ENCODE assay signal across 8 cellular contexts in genomic region chr9:27726244-27727141, GRCh38.
A peak's percentile ranks its signal among the peaks of the same experiment; 100 is the strongest.
DNase-seq lines count a peak whose midpoint lies in the region; ATAC-seq, FAIRE-seq and TF ChIP-seq lines count a peak whose summit lies in the region.

No MANE protein-coding gene starts in this region.

- intact Hi-C loops in endothelial cell of umbilical vein (cut with micrococcal nuclease) (loop anchor here (1.0 to 10.0 kb wide), 4 partner anchors 347 to 1488 kb away; partner anchors contain the start of gene LINGO2), tibial artery (cut with DNase I; ENCODE audit: low total_unique reads) (no loop called here)

- H3K4me3 ChIP-seq in endothelial cell of umbilical vein (replicated peaks in 1 of 3; ENCODE audit: insufficient read depth in 1 of 3, low read depth in 1 of 3, low read length in 3 of 3) = no peak overlapping the region
- H3K4me3 ChIP-seq in muscle layer of duodenum (ENCODE audit: low read depth in 1 of 2, low read length in 2 of 2) = peak overlapping the region; percentile 23 to 30
- H3K4me3 ChIP-seq in tibial artery = no peak overlapping the region

- POLR2A ChIA-PET in endothelial cell of umbilical vein (lab: Charles Lee) = no interaction called here

- H3K9me3 ChIP-seq in endothelial cell of umbilical vein (replicated peaks; ENCODE audit: control insufficient read depth, insufficient read depth, low read length) = no peaks in the 10 kb centered on the region
- no peaks in the 10 kb centered on the region for H3K9me3 ChIP-seq in muscle layer of duodenum (ENCODE audit: control insufficient read depth in 1 of 2, low read length in 2 of 2)
- no peaks in the 10 kb centered on the region for H3K9me3 ChIP-seq in tibial artery

- DNase-seq in AML-193 (lab: John Stamatoyannopoulos, UW) = peak; percentile 49 to 51
- DNase-seq in NCI-H2196 treated with DMSO at 0.1 percent for 48 hours (lab: John Stamatoyannopoulos, UW; ENCODE audit: unreplicated experiment) = peak; percentile 27
- DNase-seq in activated CD4-positive, alpha-beta T cell treated with anti-CD3 and anti-CD28 coated beads, Interleukin-2, amount 50 U/mL, for 4 hours = peak; percentile 19 to 30
- peak; percentile 58 for DNase-seq in endothelial cell of umbilical vein (ENCODE audit: low read depth, low spot score)
- DNase-seq in tibial artery = peak in 1 of 2 donors; percentile 24

- no peaks in the 10 kb centered on the region for H3K27me3 ChIP-seq in endothelial cell of umbilical vein (ENCODE audit: control insufficient read depth in 2 of 2, insufficient read depth in 2 of 2, low read length in 2 of 2)
- no peaks in the 10 kb centered on the region for H3K27me3 ChIP-seq in muscle layer of duodenum (ENCODE audit: low read depth, low read length)
- H3K27me3 ChIP-seq in tibial artery = no peaks in the 10 kb centered on the region

- H3K4me1 ChIP-seq in endothelial cell of umbilical vein (ENCODE audit: control insufficient read depth, extremely low read depth, insufficient read depth, low read length) = no peaks in the 10 kb centered on the region
- H3K4me1 ChIP-seq in muscle layer of duodenum (ENCODE audit: control insufficient read depth in 1 of 2, insufficient read depth in 2 of 2, low read length in 2 of 2) = peaks cover 0 to 5% of the 10 kb centered on the region in 2 donors
- H3K4me1 ChIP-seq in tibial artery = no peaks in the 10 kb centered on the region

- H4K20me1 ChIP-seq in endothelial cell of umbilical vein (replicated peaks; ENCODE audit: control insufficient read depth, extremely low read depth, insufficient read depth, low read length) = no peaks in the 10 kb centered on the region

- H3K27ac ChIP-seq in endothelial cell of umbilical vein (ENCODE audit: insufficient read depth, low read depth, low read length) = no peak overlapping the region
- no peak overlapping the region for H3K27ac ChIP-seq in muscle layer of duodenum (ENCODE audit: low read length)
- no peak overlapping the region for H3K27ac ChIP-seq in tibial artery

- ATAC-seq in GM18508 (IDR thresholded peaks at IDR 0.05; ENCODE audit: insufficient read depth, unreplicated experiment) (peak; percentile 62), HG03103 (IDR thresholded peaks at IDR 0.05; ENCODE audit: low read depth, unreplicated experiment) (peak; percentile 89)

- CTCF ChIA-PET in endothelial cell of umbilical vein (lab: Charles Lee) = no interaction called here

- H2AFZ ChIP-seq in endothelial cell of umbilical vein (ENCODE audit: low read depth, low read length) = no peak overlapping the region

- TF ChIP-seq POLR2A in endothelial cell of umbilical vein (IDR thresholded peaks at IDR 0.05; ENCODE audit: low read depth, low read length) = no peak

- H3K36me3 ChIP-seq in endothelial cell of umbilical vein (ENCODE audit: control insufficient read depth in 2 of 2, extremely low read depth in 1 of 2, insufficient read depth in 2 of 2, low read length in 2 of 2) (no peaks in the 10 kb centered on the region), muscle layer of duodenum (ENCODE audit: control insufficient read depth in 1 of 2, insufficient read depth in 2 of 2, low read length in 2 of 2) (no peaks in the 10 kb centered on the region), tibial artery (no peaks in the 10 kb centered on the region)

- peak; percentile 93 for FAIRE-seq in endothelial cell of umbilical vein (lab: Jason Lieb, UNC)

- dilution Hi-C loops in endothelial cell of umbilical vein (cut with MboI; ENCODE audit: extremely low pct_ligation_motif_present, low sequenced_read_pairs) = no loop called here

- no TSS peak for BruUV-seq in endothelial cell of umbilical vein (replicated peaks; lab: Mats Ljungman, UMichigan)

- TF ChIP-seq CTCF in endothelial cell of umbilical vein (IDR thresholded peaks at IDR 0.05; ENCODE audit: extremely low read depth in 1 of 2, insufficient read depth in 1 of 2, low read depth in 1 of 2, low read length in 2 of 2) (peak; percentile 37 to 68), tibial artery (IDR thresholded peaks at IDR 0.05) (peak; percentile 46 to 58)

- H3K9ac ChIP-seq in endothelial cell of umbilical vein (replicated peaks; ENCODE audit: extremely low read depth, insufficient read depth, low read length) = no peak overlapping the region

- no peaks in the 10 kb centered on the region for H3K79me2 ChIP-seq in endothelial cell of umbilical vein (ENCODE audit: control insufficient read depth, insufficient read depth, low read length)

- H3K9me1 ChIP-seq in endothelial cell of umbilical vein (replicated peaks; ENCODE audit: control insufficient read depth, extremely low read depth, insufficient read depth, low read length) = no peaks in the 10 kb centered on the region

- H3K4me2 ChIP-seq in endothelial cell of umbilical vein (ENCODE audit: insufficient read depth, low read length) = no peak overlapping the region

TF ChIP-seq in endothelial cell of umbilical vein, 7 proteins besides CTCF, POLR2A, EP300 and RAD21:
- TF ChIP-seq MYC (IDR thresholded peaks at IDR 0.05; ENCODE audit: low read depth, low read length) (no peak), GATA2 (IDR thresholded peaks at IDR 0.05; ENCODE audit: insufficient read depth, insufficient read length, low read depth, low read length) (no peak), JUN (IDR thresholded peaks at IDR 0.05; ENCODE audit: borderline replicate concordance, insufficient read depth, insufficient read length, low read depth) (no peak), FOS (IDR thresholded peaks at IDR 0.05; ENCODE audit: borderline replicate concordance, insufficient read depth, low read length) (no peak), EZH2 (IDR thresholded peaks at IDR 0.05; ENCODE audit: borderline replicate concordance, low read depth, low read length, severe bottlenecking) (no peak), MAX (IDR thresholded peaks at IDR 0.05; ENCODE audit: insufficient read depth, insufficient read length) (no peak), POLR2AphosphoS5 (IDR thresholded peaks at IDR 0.05; ENCODE audit: insufficient read depth, low read depth, low read length) (no peak)

Comparison
In these comparisons a context has a peak if more than half of its experiments do, and no peak if none do; other contexts are left out.
1. H3K4me3 ChIP-seq: peak in muscle layer of duodenum (2 of 2); none in endothelial cell of umbilical vein (0 of 3) and tibial artery (0 of 2).